In genomic region chr10:71818674-71819260, GRCh38 we compare ENCODE assay signal across 14 cellular contexts.
"Had no signal": no experiment of that assay in that cellular context is flagged by ENCODE, and none has a peak within 500 bp of the region (broad histone marks: within the 10 kb centered on the region; RNA-seq: fewer than 3 reads in every experiment).

No MANE protein-coding gene starts in this region.

- H3K4me3 ChIP-seq: lower lobe of right lung, prostate gland, sigmoid colon, vagina had no signal

- ATAC-seq: foreskin keratinocyte, SK-N-SH treated with all-trans-retinoic acid at 6 μM for 48 hours, WTC11 had no signal

- H3K9me3 ChIP-seq: lower lobe of right lung, prostate gland, sigmoid colon, vagina had no signal

- H3K9me3 Mint-ChIP-seq: activated T-helper 2 cell treated with anti-CD3 and anti-CD28 coated beads, Interferon-gamma antibody, Interleukin-2, Interleukin-4, amounts not matched to agents 10 μg/mL and 5 μg/mL and 100 μg/mL, durations not matched to agents 14 hours and 24 hours and 36 hours; WTC11 had no signal

- H3K4me3 Mint-ChIP-seq: WTC11 had no signal

- H3K27ac ChIP-seq: foreskin keratinocyte, lower lobe of right lung, prostate gland had no signal

- H3K4me1 ChIP-seq: foreskin keratinocyte, prostate gland, sigmoid colon, vagina had no signal

- H3K27me3 ChIP-seq: foreskin keratinocyte, sigmoid colon, vagina had no signal

- DNase-seq: activated CD4-positive, alpha-beta T cell treated with anti-CD3 and anti-CD28 coated beads for 48 hours; activated CD8-positive, alpha-beta memory T cell treated with anti-CD3 and anti-CD28 coated beads for 24 hours; activated naive CD4-positive, alpha-beta T cell treated with anti-CD3 and anti-CD28 coated beads, Interleukin-2, amount 50 U/mL, for 16 hours; amniotic stem cell; foreskin keratinocyte; stimulated activated CD4-positive, alpha-beta T cell treated with anti-CD3 and anti-CD28 coated beads, Interleukin-12 subunit alpha, Interleukin-12 subunit beta, amount 100 ng/mL, for 4 hours; stimulated activated naive CD4-positive, alpha-beta T cell treated with Interleukin-2 at 50 U/mL for 16 hours had no signal

- H3K27ac Mint-ChIP-seq: activated T-helper 2 cell treated with anti-CD3 and anti-CD28 coated beads, Interferon-gamma antibody, Interleukin-2, Interleukin-4, amounts not matched to agents 10 μg/mL and 5 μg/mL and 100 μg/mL, durations not matched to agents 14 hours and 24 hours and 36 hours; WTC11 had no signal
